1 cellular context compared by ENCODE assay signal in the genomic region with DNA sequence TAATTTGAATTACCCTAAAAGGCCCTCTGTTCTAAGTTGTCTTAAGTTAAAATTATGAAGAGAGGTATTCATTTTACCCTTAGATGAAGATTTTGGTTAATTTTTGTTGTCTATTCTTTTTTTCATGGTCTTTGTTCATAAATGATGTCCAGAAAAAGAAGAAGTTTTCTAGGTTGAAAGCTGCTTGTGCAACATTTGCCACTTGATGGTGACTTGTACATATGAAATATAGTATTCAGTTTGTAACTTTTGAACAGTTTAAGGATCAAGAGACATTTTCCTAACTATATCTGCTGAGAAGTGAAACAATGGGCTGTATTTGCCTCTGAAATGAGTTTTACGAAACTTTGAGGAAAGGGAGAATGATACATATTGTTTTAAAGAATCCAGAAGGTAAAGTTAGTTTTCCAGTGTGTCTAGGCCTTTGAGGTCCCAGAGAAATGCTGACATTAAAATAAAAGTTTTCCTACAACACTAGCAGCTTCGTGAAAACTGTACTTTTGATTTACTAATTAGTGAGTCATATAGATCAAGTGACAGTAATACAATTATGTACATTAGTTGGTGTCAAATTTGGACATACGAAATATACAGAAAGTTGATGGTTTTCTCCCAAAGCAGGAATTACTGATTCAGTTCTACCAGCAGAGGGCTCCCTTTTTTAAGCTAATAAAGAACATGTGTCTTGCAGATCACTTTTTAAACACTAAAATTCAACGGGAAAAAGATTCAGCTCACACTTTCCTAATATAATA.
TF ChIP-seq lines count a peak whose summit lies in the region.

No MANE protein-coding gene starts in this region.

TF ChIP-seq in HEK293, 187 proteins besides CTCF, POLR2A, EP300 and RAD21 (continued from another document):
- TF ChIP-seq SP3 (tag by site-specific recombination; IDR thresholded peaks at IDR 0.05) (no peak), ZNF792 (tag by site-specific recombination; IDR thresholded peaks at IDR 0.05) (no peak), ZNF449 (tag by site-specific recombination; IDR thresholded peaks at IDR 0.05) (no peak), SETDB1 (IDR thresholded peaks at IDR 0.05; ENCODE audit: insufficient read length, low read length) (no peak), ZBTB7A (tag by site-specific recombination; IDR thresholded peaks at IDR 0.05; ENCODE audit: low read depth) (no peak), ZNF654 (tag by site-specific recombination; IDR thresholded peaks at IDR 0.05; ENCODE audit: low read depth) (peak; percentile 77), ZNF302 (tag by site-specific recombination; IDR thresholded peaks at IDR 0.05; ENCODE audit: low read depth) (no peak), ZNF510 (tag by site-specific recombination; IDR thresholded peaks at IDR 0.05; ENCODE audit: insufficient replicate concordance) (no peak), ZNF211 (tag by site-specific recombination; IDR thresholded peaks at IDR 0.05; ENCODE audit: low read depth) (no peak), ZNF23 (tag by site-specific recombination; IDR thresholded peaks at IDR 0.05; ENCODE audit: borderline replicate concordance) (no peak), ZFP37 (tag by site-specific recombination; IDR thresholded peaks at IDR 0.05) (0 out of 2 replicates have a peak, but pooled peaks have one; percentile 32), ZNF24 (tag by site-specific recombination; IDR thresholded peaks at IDR 0.05) (no peak), ZNF140 (tag by site-specific recombination; IDR thresholded peaks at IDR 0.05) (no peak), SCRT1 (tag by site-specific recombination; IDR thresholded peaks at IDR 0.05; ENCODE audit: borderline replicate concordance) (no peak), ZNF660 (tag by site-specific recombination; IDR thresholded peaks at IDR 0.05) (peak; percentile 60; the same call in 1 of the 2 replicates), PRDM1 (tag by site-specific recombination; IDR thresholded peaks at IDR 0.05) (peak; percentile 14; the same call in 1 of the 2 replicates), HOXD13 (CRISPR knock-in tag; IDR thresholded peaks at IDR 0.05; ENCODE audit: borderline replicate concordance) (no peak), OVOL3 (tag by site-specific recombination; IDR thresholded peaks at IDR 0.05) (no peak), ZNF670 (tag by site-specific recombination; IDR thresholded peaks at IDR 0.05; ENCODE audit: low read depth) (no peak), ZNF558 (tag by site-specific recombination; IDR thresholded peaks at IDR 0.05) (no peak), OSR2 (tag by site-specific recombination; IDR thresholded peaks at IDR 0.05) (no peak), ZNF776 (tag by site-specific recombination; IDR thresholded peaks at IDR 0.05; ENCODE audit: borderline replicate concordance) (no peak), ZNF112 (tag by site-specific recombination; IDR thresholded peaks at IDR 0.05) (no peak), ZNF621 (tag by site-specific recombination; IDR thresholded peaks at IDR 0.05) (no peak), ZEB2 (tag by site-specific recombination; IDR thresholded peaks at IDR 0.05) (0 out of 2 replicates have a peak, but pooled peaks have one; percentile 16), ZIC2 (tag by site-specific recombination; IDR thresholded peaks at IDR 0.05) (no peak)
- TF ChIP-seq, protein P1, sequence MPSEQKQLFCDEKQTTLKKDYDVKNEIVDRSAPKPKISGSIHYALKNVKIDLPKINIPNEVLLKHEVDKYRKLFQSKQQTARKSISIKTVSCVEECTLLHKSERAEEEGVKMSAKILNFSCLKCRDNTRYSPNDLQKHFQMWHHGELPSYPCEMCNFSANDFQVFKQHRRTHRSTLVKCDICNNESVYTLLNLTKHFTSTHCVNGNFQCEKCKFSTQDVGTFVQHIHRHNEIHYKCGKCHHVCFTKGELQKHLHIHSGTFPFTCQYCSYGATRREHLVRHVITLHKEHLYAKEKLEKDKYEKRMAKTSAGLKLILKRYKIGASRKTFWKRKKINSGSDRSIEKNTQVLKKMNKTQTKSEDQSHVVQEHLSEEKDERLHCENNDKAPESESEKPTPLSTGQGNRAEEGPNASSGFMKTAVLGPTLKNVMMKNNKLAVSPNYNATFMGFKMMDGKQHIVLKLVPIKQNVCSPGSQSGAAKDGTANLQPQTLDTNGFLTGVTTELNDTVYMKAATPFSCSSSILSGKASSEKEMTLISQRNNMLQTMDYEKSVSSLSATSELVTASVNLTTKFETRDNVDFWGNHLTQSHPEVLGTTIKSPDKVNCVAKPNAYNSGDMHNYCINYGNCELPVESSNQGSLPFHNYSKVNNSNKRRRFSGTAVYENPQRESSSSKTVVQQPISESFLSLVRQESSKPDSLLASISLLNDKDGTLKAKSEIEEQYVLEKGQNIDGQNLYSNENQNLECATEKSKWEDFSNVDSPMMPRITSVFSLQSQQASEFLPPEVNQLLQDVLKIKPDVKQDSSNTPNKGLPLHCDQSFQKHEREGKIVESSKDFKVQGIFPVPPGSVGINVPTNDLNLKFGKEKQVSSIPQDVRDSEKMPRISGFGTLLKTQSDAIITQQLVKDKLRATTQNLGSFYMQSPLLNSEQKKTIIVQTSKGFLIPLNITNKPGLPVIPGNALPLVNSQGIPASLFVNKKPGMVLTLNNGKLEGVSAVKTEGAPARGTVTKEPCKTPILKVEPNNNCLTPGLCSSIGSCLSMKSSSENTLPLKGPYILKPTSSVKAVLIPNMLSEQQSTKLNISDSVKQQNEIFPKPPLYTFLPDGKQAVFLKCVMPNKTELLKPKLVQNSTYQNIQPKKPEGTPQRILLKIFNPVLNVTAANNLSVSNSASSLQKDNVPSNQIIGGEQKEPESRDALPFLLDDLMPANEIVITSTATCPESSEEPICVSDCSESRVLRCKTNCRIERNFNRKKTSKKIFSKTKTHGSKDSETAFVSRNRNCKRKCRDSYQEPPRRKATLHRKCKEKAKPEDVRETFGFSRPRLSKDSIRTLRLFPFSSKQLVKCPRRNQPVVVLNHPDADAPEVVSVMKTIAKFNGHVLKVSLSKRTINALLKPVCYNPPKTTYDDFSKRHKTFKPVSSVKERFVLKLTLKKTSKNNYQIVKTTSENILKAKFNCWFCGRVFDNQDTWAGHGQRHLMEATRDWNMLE (tag by site-specific recombination; conservative IDR thresholded peaks at IDR 0.05; ENCODE audit: low read depth) = no peak
- TF ChIP-seq, protein P2, sequence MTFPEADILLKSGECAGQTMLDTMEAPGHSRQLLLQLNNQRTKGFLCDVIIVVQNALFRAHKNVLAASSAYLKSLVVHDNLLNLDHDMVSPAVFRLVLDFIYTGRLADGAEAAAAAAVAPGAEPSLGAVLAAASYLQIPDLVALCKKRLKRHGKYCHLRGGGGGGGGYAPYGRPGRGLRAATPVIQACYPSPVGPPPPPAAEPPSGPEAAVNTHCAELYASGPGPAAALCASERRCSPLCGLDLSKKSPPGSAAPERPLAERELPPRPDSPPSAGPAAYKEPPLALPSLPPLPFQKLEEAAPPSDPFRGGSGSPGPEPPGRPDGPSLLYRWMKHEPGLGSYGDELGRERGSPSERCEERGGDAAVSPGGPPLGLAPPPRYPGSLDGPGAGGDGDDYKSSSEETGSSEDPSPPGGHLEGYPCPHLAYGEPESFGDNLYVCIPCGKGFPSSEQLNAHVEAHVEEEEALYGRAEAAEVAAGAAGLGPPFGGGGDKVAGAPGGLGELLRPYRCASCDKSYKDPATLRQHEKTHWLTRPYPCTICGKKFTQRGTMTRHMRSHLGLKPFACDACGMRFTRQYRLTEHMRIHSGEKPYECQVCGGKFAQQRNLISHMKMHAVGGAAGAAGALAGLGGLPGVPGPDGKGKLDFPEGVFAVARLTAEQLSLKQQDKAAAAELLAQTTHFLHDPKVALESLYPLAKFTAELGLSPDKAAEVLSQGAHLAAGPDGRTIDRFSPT (tag by site-specific recombination; IDR thresholded peaks at IDR 0.05) = no peak
